ENCODE assay signal across 14 cellular contexts in the genomic region with DNA sequence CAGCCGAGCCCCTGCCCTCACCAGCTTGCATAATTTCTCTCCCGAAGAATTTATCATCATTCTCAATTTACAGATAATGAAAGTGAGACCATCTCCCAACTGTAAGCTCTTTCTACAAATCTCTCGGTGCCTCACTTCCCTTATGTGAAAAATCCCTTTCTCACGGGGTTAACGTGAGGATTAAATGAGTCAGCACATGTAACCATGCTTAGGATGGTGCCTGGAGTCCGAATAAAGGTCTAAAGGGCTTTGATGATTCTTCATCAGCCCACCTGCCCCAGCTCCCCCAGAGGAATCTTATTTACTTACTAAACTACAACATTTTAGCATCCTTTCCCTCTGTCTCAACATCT. TPM values are rescaled to one million over a fixed set of nuclear protein-coding genes. Genes with fewer than 3 reads are reported as not detected.
DNase-seq lines count a peak whose midpoint lies in the region; ATAC-seq and TF ChIP-seq lines count a peak whose summit lies in the region.
"Had no signal": no experiment of that assay in that cellular context is flagged by ENCODE, and none has a peak within 500 bp of the region (broad histone marks: within the 10 kb centered on the region; RNA-seq: fewer than 3 reads in every experiment).

No MANE protein-coding gene starts in this region.

- no peak overlapping the region for H2BK15ac ChIP-seq in mesendoderm (replicated peaks; ENCODE audit: low read depth)

- peak overlapping the region; percentile 86 for H3K27ac Mint-ChIP-seq in central memory CD8-positive, alpha-beta T cell (ENCODE audit: low read depth)

- H3K9me3 Mint-ChIP-seq in central memory CD8-positive, alpha-beta T cell = no peaks in the 10 kb centered on the region
- H3K9me3 Mint-ChIP-seq: nephron progenitor cell had no signal

- no peak overlapping the region for H3K27ac ChIP-seq in mesendoderm (ENCODE audit: low read depth, low read length)
- H3K27ac ChIP-seq: body of pancreas, esophagus squamous epithelium had no signal

- no CpG with 5 or more reads among the region's 6 CpGs for WGBS in mesendoderm (ENCODE audit: extremely low coverage, insufficient coverage, low lambda C conversion rate)

- DNase-seq in ELR (ENCODE audit: low read depth) = peak; percentile 19
- peak; percentile 15 for DNase-seq in HT1080 (ENCODE audit: low read depth)
- no peak for DNase-seq in central memory CD8-positive, alpha-beta T cell (ENCODE audit: low spot score in 2 of 2)
- no peak for DNase-seq in HEK293T (ENCODE audit: extremely low spot score)
- no peak for DNase-seq in mesendoderm
- DNase-seq in Right ventricle myocardium inferior (ENCODE audit: missing footprints) = no peak
- no peak for DNase-seq in hypothalamus (lab: John Stamatoyannopoulos, UW)
- DNase-seq: activated CD4-positive, alpha-beta T cell treated with anti-CD3 and anti-CD28 coated beads for 48 hours; body of pancreas; DMS153; esophagus squamous epithelium; nephron progenitor cell; stimulated activated naive CD4-positive, alpha-beta T cell treated with Interleukin-2 at 50 U/mL for 16 hours had no signal

- no peak overlapping the region for H3K9ac ChIP-seq in mesendoderm (ENCODE audit: low read length)

- no peak overlapping the region for H3K4me3 Mint-ChIP-seq in central memory CD8-positive, alpha-beta T cell
- H3K4me3 Mint-ChIP-seq: nephron progenitor cell had no signal

- H3K4me3 ChIP-seq in mesendoderm (ENCODE audit: low read length) = no peak overlapping the region
- H3K4me3 ChIP-seq: body of pancreas, esophagus squamous epithelium had no signal

- peaks cover 43% of the 10 kb centered on the region for H3K4me1 Mint-ChIP-seq in central memory CD8-positive, alpha-beta T cell

- no peak overlapping the region for H2BK120ac ChIP-seq in mesendoderm (ENCODE audit: low read depth, low read length)

- CTCF ChIA-PET in HEK293T (lab: Yijun Ruan, JAX) = no interaction called here

- H3K36me3 ChIP-seq in mesendoderm (ENCODE audit: control insufficient read depth, insufficient read depth, low read length) = no peaks in the 10 kb centered on the region

- no peaks in the 10 kb centered on the region for H3K79me2 ChIP-seq in mesendoderm (ENCODE audit: control insufficient read depth, insufficient read depth, low read length)

- no peak overlapping the region for H3K23ac ChIP-seq in mesendoderm (ENCODE audit: low read length)

- no peaks in the 10 kb centered on the region for H3K27me3 ChIP-seq in mesendoderm (ENCODE audit: insufficient read depth, low read length, poor library complexity)
- H3K27me3 ChIP-seq: body of pancreas had no signal

- no peaks in the 10 kb centered on the region for H3K4me1 ChIP-seq in mesendoderm (ENCODE audit: control insufficient read depth, low read depth, low read length)
- H3K4me1 ChIP-seq: body of pancreas had no signal

- no peaks in the 10 kb centered on the region for H3K79me1 ChIP-seq in mesendoderm (ENCODE audit: low read length)

- no peaks in the 10 kb centered on the region for H3K27me3 Mint-ChIP-seq in central memory CD8-positive, alpha-beta T cell

- H4K5ac ChIP-seq in mesendoderm (ENCODE audit: low read length) = no peak overlapping the region

- H3K36me3 Mint-ChIP-seq in central memory CD8-positive, alpha-beta T cell (ENCODE audit: insufficient read depth) = peaks cover 50% of the 10 kb centered on the region

- no peak overlapping the region for H3K4me2 ChIP-seq in mesendoderm (ENCODE audit: low read length)

- no peak overlapping the region for H2BK5ac ChIP-seq in mesendoderm (ENCODE audit: low read length)

- no peak overlapping the region for H3K18ac ChIP-seq in mesendoderm (ENCODE audit: low read length)

- H3K4ac ChIP-seq in mesendoderm (ENCODE audit: low read depth, low read length) = no peak overlapping the region

- peak; percentile 54 for ATAC-seq in GM18868 (IDR thresholded peaks at IDR 0.05; ENCODE audit: unreplicated experiment)
- ATAC-seq in central memory CD8-positive, alpha-beta T cell (replicated peaks; ENCODE audit: extremely low read depth, poor library complexity, severe bottlenecking) = no peak
- no peak for ATAC-seq in Right ventricle myocardium inferior
- ATAC-seq: body of pancreas had no signal

- no peak overlapping the region for H2AK5ac ChIP-seq in mesendoderm (ENCODE audit: low read length)

- H3K56ac ChIP-seq in mesendoderm (ENCODE audit: low read length) = no peak overlapping the region

- intact Hi-C loops in Right ventricle myocardium inferior (cut with DNase I) = no loop called here

- POLR2A ChIA-PET in HEK293T (lab: Yijun Ruan, JAX) = no interaction called here

- H4K8ac ChIP-seq in mesendoderm (ENCODE audit: low read depth, low read length) = no peak overlapping the region

TF ChIP-seq in HEK293T, 16 proteins besides CTCF, POLR2A, EP300 and RAD21:
- TF ChIP-seq TARDBP (IDR thresholded peaks at IDR 0.05) = no peak
- no peak for TF ChIP-seq FOXK2 (IDR thresholded peaks at IDR 0.05)
- no peak for TF ChIP-seq FOXM1 (IDR thresholded peaks at IDR 0.05; ENCODE audit: borderline replicate concordance)
- TF ChIP-seq ELF4 (IDR thresholded peaks at IDR 0.05) = no peak
- TF ChIP-seq SUZ12 (IDR thresholded peaks at IDR 0.05) = no peak
- no peak for TF ChIP-seq FOXA1 (IDR thresholded peaks at IDR 0.05)
- TF ChIP-seq HDGF (IDR thresholded peaks at IDR 0.05; ENCODE audit: borderline replicate concordance) = no peak
- TF ChIP-seq ZNF384 (IDR thresholded peaks at IDR 0.05) = no peak
- TF ChIP-seq BHLHE40 (IDR thresholded peaks at IDR 0.05; ENCODE audit: borderline replicate concordance) = no peak
- TF ChIP-seq PKNOX1 (IDR thresholded peaks at IDR 0.05) = no peak
- TF ChIP-seq L3MBTL2 (conservative IDR thresholded peaks at IDR 0.05) = no peak
- no peak for TF ChIP-seq LEF1 (IDR thresholded peaks at IDR 0.05; ENCODE audit: borderline replicate concordance)
- no peak for TF ChIP-seq SP1 (IDR thresholded peaks at IDR 0.05)

RNA-seq across cellular contexts. Expression of gene PIK3R6, which starts 24.8 kb away (rescaled TPM):
- total RNA-seq in HT1080 (2014; rRNA removed; shearing (Covaris generic)) = not detected in 2 replicates
- polyA plus RNA-seq in HT1080 (2015; cell fraction: cytosol; rRNA removed) = not detected in 2 replicates
- not detected in 2 replicates for polyA plus RNA-seq in HT1080 (2015; cell fraction: nucleus; rRNA removed)
- polyA plus RNA-seq in mesendoderm (2013, experiment 1 of 2) = 0.01 TPM
- polyA plus RNA-seq in mesendoderm (2013, experiment 2 of 2) = 0.03 TPM
- total RNA-seq in Right ventricle myocardium inferior = 0.78 TPM

Comparison
In these comparisons a context has a peak if more than half of its experiments do, and no peak if none do; other contexts are left out.
1. DNase-seq: peak in ELR (single experiment) and HT1080 (single experiment); none in central memory CD8-positive, alpha-beta T cell (0 of 2), HEK293T (single experiment), mesendoderm (single experiment), Right ventricle myocardium inferior (single experiment) and hypothalamus (0 of 51).